ENCODE assay signal across 8 cellular contexts in genomic region chr3:107522510-107523360, GRCh38. TPM values are rescaled to one million over a fixed set of nuclear protein-coding genes. Genes with fewer than 3 reads are reported as not detected.
DNase-seq lines count a peak whose midpoint lies in the region; ATAC-seq and TF ChIP-seq lines count a peak whose summit lies in the region.

Gene BBX (plus strand): TSS chr3:107522962. CDS start chr3:107710461, 187,499 bp downstream.

- peak in 2 of 3 donors; percentile 57 to 95 for TF ChIP-seq POLR2A in spleen (IDR thresholded peaks at IDR 0.05)

- 1 to 2% (median 1%) methylated on average over 31 to 51 of the region's 51 CpGs for WGBS in spleen, 5 donors

- ATAC-seq in GM19035 (IDR thresholded peaks at IDR 0.05; ENCODE audit: unreplicated experiment), result peak; percentile 92
- peak; percentile 94 for ATAC-seq in HG03354 (IDR thresholded peaks at IDR 0.05; ENCODE audit: poor library complexity, severe bottlenecking, unreplicated experiment)

- peak within 1 kb of the TSS; percentile 73 to 93 (median 82) for H3K4me3 ChIP-seq in spleen

- intact Hi-C loops in spleen (cut with DNase I; ENCODE audit: low total_unique reads), result no loop called here

- no peaks in the 10 kb centered on the region for H3K27me3 ChIP-seq in spleen (replicated peaks in 1 of 7)

- peaks cover 0 to 41% (median 24%) of the 10 kb centered on the region in 6 donors for H3K4me1 ChIP-seq in spleen

- peak within 1 kb of the TSS; percentile 92 to 99 (median 97) for H3K27ac ChIP-seq in spleen

- TF ChIP-seq CTCF in AG09319 (IDR thresholded peaks at IDR 0.05; ENCODE audit: low read depth, low read length) (no peak), spleen (IDR thresholded peaks at IDR 0.05 in 8 of 11, conservative IDR thresholded peaks at IDR 0.05 in 3 of 11) (peak in 2 of 11 experiments; percentile 8 to 18)

- no peaks in the 10 kb centered on the region for H3K9me3 ChIP-seq in spleen

- DNase-seq in AG09319 (ENCODE audit: extremely low read depth, low read depth) (peak; percentile 96), NCI-H446 (lab: John Stamatoyannopoulos, UW) (peak; percentile 84 to 94), inferior parietal cortex (ENCODE audit: extremely low spot score) (peak; percentile 94), spleen (peak; percentile 94)
- peak; percentile 81 for DNase-seq in activated CD4-positive, CD25-positive, alpha-beta regulatory T cell treated with anti-CD3 and anti-CD28 coated beads, Interleukin-2, amount 50 U/mL, for 16 hours (ENCODE audit: low read depth, low spot score)
- DNase-seq in central memory CD4-positive, alpha-beta T cell, result peak; percentile 95

- no peaks in the 10 kb centered on the region for H3K36me3 ChIP-seq in spleen

RNA-seq across cellular contexts. Expression of gene BBX, which starts in this region (rescaled TPM):
- total RNA-seq in spleen, result 10 to 100 TPM; 70.0 to 98.5 (median 80.1) TPM
- 10 to 100 TPM in 1 of 3 donors, 1 to 10 TPM in 2; 5.1 to 10.2 (median 5.8) TPM for polyA plus RNA-seq in spleen

Comparison
In these comparisons a context has a peak if more than half of its experiments do, and no peak if none do; other contexts are left out.
1. Peak in every context shown above with its lines: DNase-seq, ATAC-seq, H3K4me3 ChIP-seq and H3K27ac ChIP-seq.